ENCODE assay signal across 27 cellular contexts in the genomic region with DNA sequence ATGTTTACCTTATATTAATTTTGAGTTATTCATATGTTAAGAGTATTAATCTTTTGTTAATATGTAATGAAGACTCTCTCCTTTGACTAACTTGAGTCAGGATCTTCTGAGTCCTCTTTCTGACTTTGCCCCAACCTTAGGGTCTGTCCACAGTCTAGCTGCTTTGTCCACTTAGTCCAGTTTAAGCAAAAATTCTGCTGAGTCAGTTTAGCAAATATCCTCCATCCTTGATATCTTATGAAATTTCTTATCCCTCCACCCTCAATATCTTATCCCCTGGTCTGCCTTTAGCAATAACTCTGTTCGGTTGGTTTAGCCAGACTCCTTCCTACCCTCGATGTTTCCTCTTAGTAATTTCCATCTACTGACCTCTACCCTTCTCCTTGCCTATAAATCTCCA.
"Had no signal": no experiment of that assay in that cellular context is flagged by ENCODE, and none has a peak within 500 bp of the region (broad histone marks: within the 10 kb centered on the region; RNA-seq: fewer than 3 reads in every experiment).

No MANE protein-coding gene starts in this region.

- H3K4me1 Mint-ChIP-seq: mesothelial cell of epicardium, naive B cell had no signal

- H3K4me1 ChIP-seq: colonic mucosa, esophagus squamous epithelium, heart right ventricle, left lung, lower lobe of right lung had no signal

- DNase-seq: colonic mucosa; cortex of kidney; effector CD8-positive, alpha-beta T cell; effector memory CD8-positive, alpha-beta T cell; endodermal cell; erythroblast; esophagus squamous epithelium; foreskin fibroblast; foreskin melanocyte; gastrocnemius medialis; glutamatergic neuron; head of caudate nucleus; heart right ventricle; hippocampal formation; left cardiac atrium; left lung; left ventricle myocardium superior; lower lobe of right lung; mesenchymal stem cell; mucosa of descending colon; naive B cell had no signal

- H3K9me3 Mint-ChIP-seq: dendritic cell treated with granulocyte-macrophage colony-stimulating factor and Interleukin-4, amounts not matched to agents 40 ng/mL and 50 ng/mL, for 4 days; effector memory CD8-positive, alpha-beta T cell; endodermal cell; mesothelial cell of epicardium had no signal

- H3K27me3 ChIP-seq: colonic mucosa, esophagus squamous epithelium, gastrocnemius medialis, heart right ventricle, left lung had no signal

- H3K36me3 Mint-ChIP-seq: mesothelial cell of epicardium, naive B cell had no signal

- H3K27ac ChIP-seq: colonic mucosa, epithelial cell of prostate, esophagus squamous epithelium, gastrocnemius medialis, heart right ventricle, left lung, lower lobe of right lung had no signal

- H3K27ac Mint-ChIP-seq: dendritic cell treated with granulocyte-macrophage colony-stimulating factor and Interleukin-4, amounts not matched to agents 40 ng/mL and 50 ng/mL, for 4 days; effector memory CD8-positive, alpha-beta T cell; endodermal cell; mesothelial cell of epicardium; naive B cell had no signal

- FAIRE-seq: islet of Langerhans, keratinocyte had no signal

- H3K27me3 Mint-ChIP-seq: dendritic cell treated with granulocyte-macrophage colony-stimulating factor and Interleukin-4, amounts not matched to agents 40 ng/mL and 50 ng/mL, for 4 days had no signal

- H3K4me3 ChIP-seq: colonic mucosa, esophagus squamous epithelium, gastrocnemius medialis, heart right ventricle, left lung, lower lobe of right lung, mucosa of descending colon had no signal

- H3K9me3 ChIP-seq: colonic mucosa, esophagus squamous epithelium, gastrocnemius medialis, heart right ventricle, left lung, lower lobe of right lung, mucosa of descending colon had no signal

- ATAC-seq: effector memory CD8-positive, alpha-beta T cell; esophagus mucosa; gastrocnemius medialis; heart right ventricle; left cardiac atrium; left lung; left ventricle myocardium superior; lower lobe of right lung; mucosa of descending colon had no signal

- H3K36me3 ChIP-seq: colonic mucosa, esophagus squamous epithelium, gastrocnemius medialis, heart right ventricle, left lung, lower lobe of right lung had no signal

- H3K4me3 Mint-ChIP-seq: dendritic cell treated with granulocyte-macrophage colony-stimulating factor and Interleukin-4, amounts not matched to agents 40 ng/mL and 50 ng/mL, for 4 days; effector memory CD8-positive, alpha-beta T cell; endodermal cell; mesothelial cell of epicardium; naive B cell had no signal
